ENCODE assay signal across 11 cellular contexts in the genomic region with DNA sequence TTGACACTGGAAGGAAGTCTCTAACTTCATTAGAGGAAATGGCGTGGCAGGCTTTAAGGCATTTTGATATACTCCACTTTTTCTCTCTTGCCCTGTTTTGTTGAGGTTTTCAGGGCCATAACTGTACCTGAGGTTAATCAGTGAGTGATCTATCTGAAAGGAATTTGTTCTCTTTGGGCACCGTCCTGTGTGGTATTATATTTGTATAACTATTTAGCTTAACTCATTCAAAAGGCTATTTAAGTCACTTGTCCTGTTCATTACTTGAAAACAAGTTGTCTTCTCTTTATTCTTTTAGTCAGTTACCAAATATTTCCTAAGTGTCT.
DNase-seq lines count a peak whose midpoint lies in the region; ATAC-seq, FAIRE-seq and TF ChIP-seq lines count a peak whose summit lies in the region.
"Had no signal": no experiment of that assay in that cellular context is flagged by ENCODE, and none has a peak within 500 bp of the region (broad histone marks: within the 10 kb centered on the region; RNA-seq: fewer than 3 reads in every experiment).

No MANE protein-coding gene starts in this region.

- CTCF ChIA-PET in Panc1 (lab: Charles Lee), result no interaction called here

- FAIRE-seq in pancreas (lab: Jason Lieb, UNC), result no peak

- H3K4me1 ChIP-seq in ACC112 (ENCODE audit: control insufficient read depth, insufficient read depth, low read length, unreplicated experiment) (peaks cover 48% of the 10 kb centered on the region), Panc1 (ENCODE audit: control insufficient read depth, insufficient read depth, low read length) (peaks cover 53% of the 10 kb centered on the region), pancreas (peaks cover 37 to 45% (median 40%) of the 10 kb centered on the region in 3 donors)

- H3K27ac ChIP-seq in ACC112 (ENCODE audit: low read depth, low read length) (peak overlapping the region; percentile 92), Panc1 (ENCODE audit: low read length) (peak overlapping the region; percentile 83), pancreas (peak overlapping the region; percentile 68 to 94 (median 92))

- no TSS peak for BruUV-seq in Panc1 (replicated peaks; lab: Mats Ljungman, UMichigan)

- H3K79me2 ChIP-seq in ACC112 (ENCODE audit: control insufficient read depth, insufficient read depth, low read length, unreplicated experiment), result peaks cover 19% of the 10 kb centered on the region

- no peak overlapping the region for H2AFZ ChIP-seq in ACC112 (ENCODE audit: low read length, unreplicated experiment)

- intact Hi-C loops in Panc1 (cut with micrococcal nuclease; ENCODE audit: unreplicated experiment), result no loop called here
- intact Hi-C loops in pancreas (cut with DNase I), result no loop called here

- no peak for ATAC-seq in Panc1
- no peak for ATAC-seq in pancreas
- no peak for ATAC-seq in GM21529 (IDR thresholded peaks at IDR 0.05; ENCODE audit: unreplicated experiment)

- TF ChIP-seq CTCF in Panc1 (IDR thresholded peaks at IDR 0.05) (no peak), epithelial cell of proximal tubule (conservative IDR thresholded peaks at IDR 0.05; ENCODE audit: low read depth, low read length) (no peak), pancreas (IDR thresholded peaks at IDR 0.05) (no peak)

- H3K9me3 ChIP-seq in Panc1 (ENCODE audit: control insufficient read depth, insufficient read depth, low read depth, low read length) (no peaks in the 10 kb centered on the region), pancreas (no peaks in the 10 kb centered on the region)

- peak overlapping the region; percentile 64 for H3K4me3 ChIP-seq in ACC112 (ENCODE audit: low read depth, low read length)
- H3K4me3 ChIP-seq in Panc1 (ENCODE audit: low read depth in 2 of 2, low read length in 2 of 2), result peak overlapping the region; percentile 28 to 69; a peak in 3 of 4 replicates
- H3K4me3 ChIP-seq in epithelial cell of proximal tubule (ENCODE audit: low read depth, low read length), result peak overlapping the region; percentile 61
- peak overlapping the region in 2 of 4 donors; percentile 24 to 35 for H3K4me3 ChIP-seq in pancreas

- H3K27me3 ChIP-seq in ACC112 (ENCODE audit: insufficient read depth, low read length) (no peaks in the 10 kb centered on the region), Panc1 (ENCODE audit: control insufficient read depth, insufficient read depth, low read length) (no peaks in the 10 kb centered on the region), pancreas (no peaks in the 10 kb centered on the region)

- POLR2A ChIA-PET in Panc1 (lab: Charles Lee), result interaction anchor here (0.9 to 1.4 kb wide), 2 partner anchors 10 to 22 kb away, joined by 3 to 4 read pairs; no protein-coding TSS in a partner anchor

- in situ Hi-C loops in Panc1 (cut with HindIII; ENCODE audit: low pct_unique_long_range_greater_than_20kb, low sequenced_read_pairs), result no loop called here

- DNase-seq in Panc1 (ENCODE audit: low read depth, low spot score) (no peak), epithelial cell of proximal tubule (ENCODE audit: low read depth) (no peak), pancreas (no peak), NCI-H226 (no peak)
- no peak for DNase-seq in stimulated activated CD4-positive, alpha-beta T cell treated with anti-CD3 and anti-CD28 coated beads, Interleukin-2, amount 100 ng/mL, for 48 hours
- DNase-seq in activated naive CD4-positive, alpha-beta T cell treated with Interleukin-2 at 50 U/mL for 16 hours, result no peak
- DNase-seq: AML-193; central memory CD4-positive, alpha-beta T cell; NCI-H524 had no signal

- H3K36me3 ChIP-seq in ACC112 (ENCODE audit: insufficient read depth, low read length), result no peaks in the 10 kb centered on the region
- H3K36me3 ChIP-seq in Panc1 (ENCODE audit: control insufficient read depth, insufficient read depth, low read length), result no peaks in the 10 kb centered on the region
- no peaks in the 10 kb centered on the region for H3K36me3 ChIP-seq in pancreas

- WGBS in pancreas, 2 donors, result 12 to 16% methylated on average over 2 of the region's 2 CpGs
